20 cellular contexts compared by ENCODE assay signal in the genomic region with DNA sequence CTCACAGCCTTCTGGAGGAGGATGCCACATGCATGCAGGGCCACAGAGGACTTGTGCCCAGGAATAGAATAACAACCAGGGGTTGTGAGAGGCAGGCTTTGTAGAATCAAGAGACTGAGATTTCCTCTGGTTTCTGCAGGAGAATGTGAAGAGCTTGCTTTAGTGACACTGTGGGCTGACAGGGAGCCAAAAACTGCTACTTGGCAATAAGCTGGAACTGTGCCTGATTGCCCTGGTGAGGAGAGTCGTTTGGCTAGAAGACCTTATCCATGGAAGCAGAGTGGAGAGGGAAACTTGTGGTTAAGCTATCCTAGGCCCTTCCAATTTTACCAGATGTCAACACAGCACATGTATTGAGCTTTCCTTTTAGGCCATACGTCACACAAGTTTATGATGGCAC.
"Had no signal": no experiment of that assay in that cellular context is flagged by ENCODE, and none has a peak within 500 bp of the region (broad histone marks: within the 10 kb centered on the region; RNA-seq: fewer than 3 reads in every experiment).

No MANE protein-coding gene starts in this region.

- DNase-seq: activated B cell treated with CpG ODN at 0.5 μM for 24 hours; activated CD4-positive, alpha-beta T cell treated with anti-CD3 and anti-CD28 coated beads for 1 hour; activated CD4-positive, alpha-beta T cell treated with anti-CD3 and anti-CD28 coated beads, Interleukin-2, amount 10 ng/mL, durations not matched to agents 24 days and 14 days; activated CD4-positive, alpha-beta T cell treated with anti-CD3 and anti-CD28 coated beads, Interleukin-2, amount 50 U/mL, for 48 hours; activated CD8-positive, alpha-beta memory T cell treated with anti-CD3 and anti-CD28 coated beads, Interleukin-2, amount 10 ng/mL, durations not matched to agents 7 days and 5 days; activated effector memory CD4-positive, alpha-beta T cell treated with Interleukin-2 at 50 U/mL for 16 hours; activated naive CD4-positive, alpha-beta T cell treated with Interleukin-2 at 50 U/mL for 16 hours; activated naive CD8-positive, alpha-beta T cell treated with anti-CD3 and anti-CD28 coated beads, Interleukin-2, amount 50 U/mL, for 24 hours; activated T-cell treated with anti-CD3 and anti-CD28 coated beads, Interleukin-2, amount 50 U/mL, for 24 hours; amniotic stem cell; MG63; MV-4-11; NCI-H146; NCI-H187 treated with DMSO at 0.1 percent for 48 hours; NCI-H2107; NCI-H524 treated with DMSO at 0.1 percent for 48 hours; NCI-H748 treated with DMSO at 0.1 percent for 48 hours; SIG-M5; T-helper 1 cell had no signal

- ATAC-seq: activated CD8-positive, alpha-beta memory T cell treated with anti-CD3 and anti-CD28 coated beads, Interleukin-2, amount 10 ng/mL, durations not matched to agents 7 days and 5 days; activated naive CD4-positive, alpha-beta T cell treated with anti-CD3 and anti-CD28 coated beads, Interleukin-2, amount 50 U/mL, for 72 hours; activated naive CD8-positive, alpha-beta T cell treated with anti-CD3 and anti-CD28 coated beads, Interleukin-2, amount 50 U/mL, for 24 hours had no signal
